Comparison of ENCODE assay signal across 8 cellular contexts in the genomic region with DNA sequence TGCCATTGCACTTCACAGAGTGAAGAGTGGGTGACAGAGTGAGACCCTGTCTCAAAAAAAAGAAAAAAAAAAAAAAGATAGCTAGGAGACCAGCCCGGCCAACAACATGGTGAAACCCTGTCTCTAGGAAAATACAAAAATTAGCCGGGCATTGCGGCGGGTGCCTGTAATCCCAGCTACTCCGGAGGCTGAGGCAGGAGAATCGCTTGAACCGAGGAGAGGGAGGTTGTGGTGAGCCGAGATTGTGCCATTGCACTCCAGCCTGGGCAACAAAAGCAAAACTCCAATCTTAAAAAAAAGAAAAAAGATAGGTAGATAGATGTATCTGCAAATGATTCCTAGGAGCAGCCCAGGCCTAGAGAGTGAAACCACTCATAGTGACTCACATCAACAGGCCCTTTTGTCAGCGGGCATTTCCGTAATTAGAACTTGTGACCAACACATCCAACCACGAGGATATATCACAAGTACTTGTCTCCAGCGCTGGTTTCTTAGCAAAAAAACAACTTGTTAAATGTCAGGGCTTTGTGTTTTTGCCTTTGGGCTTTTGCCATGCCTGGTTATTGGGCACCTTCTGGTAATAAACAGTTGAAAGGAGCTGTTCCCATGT.
DNase-seq lines count a peak whose midpoint lies in the region; ATAC-seq and TF ChIP-seq lines count a peak whose summit lies in the region.
"Not testable (repeated sequence)": the region's sequence is repeated elsewhere in the genome, so short reads cannot be mapped to it uniquely, and the experiment has no call there.

No MANE protein-coding gene starts in this region.

- POLR2A ChIA-PET in AG04449 (lab: Yijun Ruan, JAX), result not testable (repeated sequence)

- not testable (repeated sequence) for H3K36me3 Mint-ChIP-seq in activated T-cell treated with anti-CD3 and anti-CD28 coated beads, Interleukin-2, amount 50 U/mL, for 24 hours (ENCODE audit: low read depth)

- TF ChIP-seq CTCF in AG04449 (IDR thresholded peaks at IDR 0.05; ENCODE audit: insufficient read depth, low read length, missing control alignments); OCI-LY3 (IDR thresholded peaks at IDR 0.05; ENCODE audit: low read depth, low read length): not testable (repeated sequence)

- peaks cover 57% of the 10 kb centered on the region for H3K4me1 Mint-ChIP-seq in activated T-cell treated with anti-CD3 and anti-CD28 coated beads, Interleukin-2, amount 50 U/mL, for 24 hours (ENCODE audit: low read depth)

- H3K27me3 ChIP-seq in OCI-LY3 (ENCODE audit: low read depth, low read length), result not testable (repeated sequence)

- not testable (repeated sequence) for H3K79me2 ChIP-seq in OCI-LY3 (ENCODE audit: low read length)

- not testable (repeated sequence) for H3K36me3 ChIP-seq in OCI-LY3 (replicated peaks; ENCODE audit: low read depth, low read length)

- H3K27me3 Mint-ChIP-seq in activated T-cell treated with anti-CD3 and anti-CD28 coated beads, Interleukin-2, amount 50 U/mL, for 24 hours, result not testable (repeated sequence)

- H3K27ac ChIP-seq in OCI-LY3 (ENCODE audit: low read length) (peak overlapping the region; percentile 35), cingulate gyrus (ENCODE audit: low read depth, low read length) (peak overlapping the region; percentile 60)

- H3K4me1 ChIP-seq in OCI-LY3 (ENCODE audit: low read length), result peaks cover 45% of the 10 kb centered on the region

- peak overlapping the region; percentile 4; the same call in 1 of the 2 replicates for H3K4me2 ChIP-seq in OCI-LY3 (ENCODE audit: low read length)

- ATAC-seq in GM18867 (IDR thresholded peaks at IDR 0.05; ENCODE audit: unreplicated experiment) (peak; percentile 45), HG03139 (IDR thresholded peaks at IDR 0.05; ENCODE audit: unreplicated experiment) (peak; percentile 34)

- peak overlapping the region; percentile 35; the same call in 1 of the 2 replicates for H3K9ac ChIP-seq in OCI-LY3 (ENCODE audit: low read length)

- not testable (repeated sequence) for H3K4me3 ChIP-seq in AG04449 (ENCODE audit: low read depth, low read length); OCI-LY3 (ENCODE audit: low read length)

- CTCF ChIA-PET in AG04449 (lab: Yijun Ruan, JAX), result interaction anchor here (0.6 to 1.7 kb wide), 3 partner anchors 63 to 1001 kb away, joined by 3 to 4 read pairs (median 4); no protein-coding TSS in a partner anchor

- not testable (repeated sequence) for H3K9me3 ChIP-seq in OCI-LY3 (ENCODE audit: insufficient read depth, low read length)

- peak; percentile 41 for DNase-seq in AG04449 (ENCODE audit: low read depth, low spot score)
- not testable (repeated sequence) for DNase-seq in activated T-cell treated with anti-CD3 and anti-CD28 coated beads, Interleukin-2, amount 50 U/mL, for 24 hours
- peak; percentile 31 for DNase-seq in hepatic stellate cell (ENCODE audit: low spot score)
- DNase-seq in pons (ENCODE audit: low spot score), result peak; percentile 86

- not testable (repeated sequence) for H2AFZ ChIP-seq in OCI-LY3 (ENCODE audit: low read depth, low read length)

- peak overlapping the region; percentile 12 for H3K4me3 Mint-ChIP-seq in activated T-cell treated with anti-CD3 and anti-CD28 coated beads, Interleukin-2, amount 50 U/mL, for 24 hours

- not testable (repeated sequence) for H4K20me1 ChIP-seq in OCI-LY3 (ENCODE audit: insufficient read depth, low read length)

- peak overlapping the region; percentile 84 for H3K27ac Mint-ChIP-seq in activated T-cell treated with anti-CD3 and anti-CD28 coated beads, Interleukin-2, amount 50 U/mL, for 24 hours

- H3K9me3 Mint-ChIP-seq in activated T-cell treated with anti-CD3 and anti-CD28 coated beads, Interleukin-2, amount 50 U/mL, for 24 hours, result not testable (repeated sequence)
